ENCODE assay signal across 9 cellular contexts in genomic region chrX:119833905-119834304, GRCh38.
"Had no signal": no experiment of that assay in that cellular context is flagged by ENCODE, and none has a peak within 500 bp of the region (broad histone marks: within the 10 kb centered on the region; RNA-seq: fewer than 3 reads in every experiment).

No MANE protein-coding gene starts in this region.

- DNase-seq: H7, HFFc6, KBM-7 had no signal

- H3K9me3 ChIP-seq: HAP-1 had no signal

- ATAC-seq: GM23338, HCT116, HepG2 had no signal

- H3K27ac ChIP-seq: HL-60, KMS-11 had no signal

- H3K9ac ChIP-seq: KMS-11 had no signal

- H3K4me1 ChIP-seq: HAP-1 had no signal

- H2AFZ ChIP-seq: GM23338 had no signal

- FAIRE-seq: HepG2 had no signal

- H3K4me2 ChIP-seq: GM23338, KMS-11 had no signal

- H3K4me3 ChIP-seq: GM23338, HAP-1 had no signal
